ENCODE assay signal across 8 cellular contexts in the genomic region with DNA sequence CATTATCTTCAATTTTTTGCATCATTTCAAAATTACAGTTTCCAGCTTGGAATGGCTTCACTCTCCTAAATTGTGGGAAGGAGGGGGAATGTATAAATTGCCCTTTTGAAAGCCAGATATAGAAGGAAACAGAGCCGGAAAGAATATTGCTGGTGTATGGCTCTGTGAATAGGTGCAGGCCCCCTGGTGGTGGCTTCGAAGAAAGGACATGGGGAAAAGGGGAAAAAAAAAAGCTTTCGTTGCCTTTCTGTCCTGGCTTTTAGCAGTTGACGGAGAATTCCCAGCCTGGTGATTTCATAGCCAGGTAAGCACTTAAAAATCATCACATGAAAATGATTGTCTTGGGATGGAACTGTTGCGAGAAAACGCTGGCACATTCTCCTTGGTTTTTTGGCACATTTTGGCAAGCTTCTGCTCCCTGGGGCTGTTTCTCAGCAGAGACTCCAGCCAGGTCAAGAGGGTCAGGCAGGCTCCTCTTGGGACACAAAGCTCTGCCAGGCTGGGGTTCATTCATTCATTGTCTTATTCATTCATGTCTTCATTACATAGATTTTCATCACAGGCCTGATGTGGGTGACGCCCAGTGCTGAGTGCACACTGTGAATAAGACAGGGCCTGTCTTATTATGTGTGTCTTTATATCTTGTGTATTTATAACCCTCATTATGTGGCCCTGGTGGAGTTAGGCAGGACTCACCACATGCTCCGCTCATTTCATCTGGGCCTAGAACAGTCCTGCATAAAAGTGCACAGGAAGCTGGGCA.
DNase-seq lines count a peak whose midpoint lies in the region; ATAC-seq, FAIRE-seq and TF ChIP-seq lines count a peak whose summit lies in the region.

No MANE protein-coding gene starts in this region.

- DNase-seq in AG08396 (ENCODE audit: low spot score) = peak; percentile 71
- peak; percentile 32 for DNase-seq in GM12891 (ENCODE audit: insufficient read length, low spot score)
- DNase-seq in NCI-H2196 (lab: John Stamatoyannopoulos, UW; ENCODE audit: unreplicated experiment) = peak; percentile 36
- peak; percentile 10 to 12 for DNase-seq in activated CD4-positive, alpha-beta T cell treated with anti-CD3 and anti-CD28 coated beads, Interleukin-2, amount 50 U/mL, for 4 hours
- DNase-seq in fibroblast of mammary gland (ENCODE audit: low read depth) = peak; percentile 98
- peak; percentile 81 for DNase-seq in neural progenitor cell (ENCODE audit: low spot score)
- DNase-seq in tibial artery = peak; percentile 85 to 92

- no peaks in the 10 kb centered on the region for H3F3A ChIP-seq in neural progenitor cell (ENCODE audit: low read depth)

- no peaks in the 10 kb centered on the region for H3K36me3 ChIP-seq in neural progenitor cell
- H3K36me3 ChIP-seq in tibial artery = peaks cover 13 to 28% (median 13%) of the 10 kb centered on the region in 3 donors

- FAIRE-seq in GM12891 (lab: Jason Lieb, UNC) = no peak

- no peaks in the 10 kb centered on the region for H3K9me3 ChIP-seq in neural progenitor cell (ENCODE audit: low read depth)
- H3K9me3 ChIP-seq in tibial artery = no peaks in the 10 kb centered on the region

- peaks cover 9% of the 10 kb centered on the region for H3K36me3 Mint-ChIP-seq in neural progenitor cell

- H3K27ac ChIP-seq in neural progenitor cell (no peak overlapping the region), tibial artery (peak overlapping the region; percentile 55 to 60)

- peak overlapping the region; percentile 65 for H3K27ac Mint-ChIP-seq in neural progenitor cell

- H3K9me3 Mint-ChIP-seq in neural progenitor cell = no peaks in the 10 kb centered on the region

- intact Hi-C loops in tibial artery (cut with DNase I; ENCODE audit: low total_unique reads) = no loop called here

- H3K4me1 ChIP-seq in neural progenitor cell (peaks cover 22% of the 10 kb centered on the region), tibial artery (peaks cover 0 to 19% (median 7%) of the 10 kb centered on the region in 4 donors)

- H3K4me3 ChIP-seq in fibroblast of mammary gland (ENCODE audit: control insufficient read depth, low read depth, low read length) (no peak overlapping the region), neural progenitor cell (no peak overlapping the region), tibial artery (no peak overlapping the region)

- TF ChIP-seq CTCF in fibroblast of mammary gland (conservative IDR thresholded peaks at IDR 0.05; ENCODE audit: control insufficient read depth, insufficient read depth, low read depth, low read length) (peak; percentile 76), neural progenitor cell (IDR thresholded peaks at IDR 0.05) (peak; percentile 89), tibial artery (IDR thresholded peaks at IDR 0.05) (peak; percentile 82 to 85)

- no peak overlapping the region for H3K9ac ChIP-seq in neural progenitor cell

- H3K4me3 Mint-ChIP-seq in neural progenitor cell = peak overlapping the region; percentile 66

- H3K4me2 ChIP-seq in neural progenitor cell = peak overlapping the region; percentile 43

- TF ChIP-seq POLR2A in GM12891 (IDR thresholded peaks at IDR 0.05; ENCODE audit: low read depth, low read length) = no peak

- H2AFZ ChIP-seq in neural progenitor cell (replicated peaks) = peak overlapping the region; percentile 19

- H3K79me2 ChIP-seq in neural progenitor cell (ENCODE audit: low read depth) = no peaks in the 10 kb centered on the region

- no peak for ATAC-seq in HG03565 (IDR thresholded peaks at IDR 0.05; ENCODE audit: unreplicated experiment)

- H3K27me3 ChIP-seq in neural progenitor cell (no peaks in the 10 kb centered on the region), tibial artery (no peaks in the 10 kb centered on the region)

- no peaks in the 10 kb centered on the region for H4K20me1 ChIP-seq in neural progenitor cell (ENCODE audit: low read depth)

- H3K4me1 Mint-ChIP-seq in neural progenitor cell = peaks cover 41% of the 10 kb centered on the region

- H3K27me3 Mint-ChIP-seq in neural progenitor cell (ENCODE audit: insufficient read depth, low read depth) = peaks cover 3% of the 10 kb centered on the region

TF ChIP-seq in GM12891, 5 proteins besides CTCF, POLR2A, EP300 and RAD21:
- TF ChIP-seq PAX5 (IDR thresholded peaks at IDR 0.05; ENCODE audit: insufficient read depth, low read length, severe bottlenecking) (no peak), POU2F2 (IDR thresholded peaks at IDR 0.05; ENCODE audit: low read depth, low read length) (no peak), POLR2AphosphoS5 (IDR thresholded peaks at IDR 0.05; ENCODE audit: low read depth, low read length) (no peak), SPI1 (IDR thresholded peaks at IDR 0.05; ENCODE audit: low read depth, low read length) (no peak), TAF1 (IDR thresholded peaks at IDR 0.05; ENCODE audit: low read depth, low read length) (no peak)

Comparison
In these comparisons a context has a peak if more than half of its experiments do, and no peak if none do; other contexts are left out.
1. DNase-seq: peak in every context shown above with its lines; median percentile 98 in fibroblast of mammary gland; 88 in tibial artery; 81 in neural progenitor cell; 71 in AG08396; 36 in NCI-H2196; 32 in GM12891; 11 in activated CD4-positive, alpha-beta T cell treated with anti-CD3 and anti-CD28 coated beads, Interleukin-2, amount 50 U/mL, for 4 hours.